In genomic region chr20:50953821-50954220, GRCh38 we compare ENCODE assay signal across 31 cellular contexts.
"Had no signal": no experiment of that assay in that cellular context is flagged by ENCODE, and none has a peak within 500 bp of the region (broad histone marks: within the 10 kb centered on the region; RNA-seq: fewer than 3 reads in every experiment).

No MANE protein-coding gene starts in this region.

- H3K4me3 Mint-ChIP-seq: activated CD4-positive, alpha-beta T cell treated with anti-CD3 and anti-CD28 coated beads, Interleukin-2, amount 10 ng/mL, durations not matched to agents 7 days and 5 days; activated CD8-positive, alpha-beta T cell treated with anti-CD3 and anti-CD28 coated beads for 36 hours; activated naive CD4-positive, alpha-beta T cell treated with anti-CD3 and anti-CD28 coated beads for 36 hours; activated naive CD8-positive, alpha-beta T cell treated with anti-CD3 and anti-CD28 coated beads for 36 hours; activated T-helper 1 cell treated with anti-CD3 and anti-CD28 coated beads, Interleukin-12 subunit alpha, Interleukin-12 subunit beta, Interleukin-2, Interleukin-4 antibody, amounts not matched to agents 30 ng/mL and 10 ng/mL and 1 ng/mL, durations not matched to agents 14 hours and 24 hours and 36 hours; endodermal cell; mesothelial cell of epicardium; stimulated activated memory B cell treated with anti-CD40 and anti-IgM and Interleukin-4, amounts not matched to agents 10 μg/mL and 1 μg/mL and 100 μg/mL, for 72 hours; stimulated activated naive CD8-positive, alpha-beta T cell treated with anti-CD3 and anti-CD28 coated beads, Interleukin-15, amount 100 ng/mL, for 72 hours; T-helper 1 cell treated with Interleukin-12 subunit alpha and Interleukin-12 subunit beta and Interleukin-4 antibody, amounts not matched to agents 30 μg/mL and 1 μg/mL, for 36 hours had no signal

- H3K27me3 ChIP-seq: adrenal gland, esophagus squamous epithelium, pancreas, upper lobe of left lung, vagina had no signal

- H3K9me3 Mint-ChIP-seq: activated CD4-positive, alpha-beta T cell treated with anti-CD3 and anti-CD28 coated beads, Interleukin-2, amount 10 ng/mL, durations not matched to agents 7 days and 5 days; activated CD8-positive, alpha-beta T cell treated with anti-CD3 and anti-CD28 coated beads for 36 hours; activated naive CD4-positive, alpha-beta T cell treated with anti-CD3 and anti-CD28 coated beads for 36 hours; activated naive CD8-positive, alpha-beta T cell treated with anti-CD3 and anti-CD28 coated beads for 36 hours; activated T-helper 1 cell treated with anti-CD3 and anti-CD28 coated beads, Interleukin-12 subunit alpha, Interleukin-12 subunit beta, Interleukin-2, Interleukin-4 antibody, amounts not matched to agents 30 ng/mL and 10 ng/mL and 1 ng/mL, durations not matched to agents 14 hours and 24 hours and 36 hours; brain; endodermal cell; mesothelial cell of epicardium; naive B cell; stimulated activated memory B cell treated with anti-CD40 and anti-IgM and Interleukin-4, amounts not matched to agents 10 μg/mL and 1 μg/mL and 100 μg/mL, for 72 hours; stimulated activated naive CD8-positive, alpha-beta T cell treated with anti-CD3 and anti-CD28 coated beads, Interleukin-15, amount 100 ng/mL, for 72 hours; T-helper 1 cell treated with Interleukin-12 subunit alpha and Interleukin-12 subunit beta and Interleukin-4 antibody, amounts not matched to agents 30 μg/mL and 1 μg/mL, for 36 hours had no signal

- H3K27me3 Mint-ChIP-seq: activated CD4-positive, alpha-beta T cell treated with anti-CD3 and anti-CD28 coated beads, Interleukin-2, amount 10 ng/mL, durations not matched to agents 7 days and 5 days; activated CD8-positive, alpha-beta T cell treated with anti-CD3 and anti-CD28 coated beads for 36 hours; activated naive CD8-positive, alpha-beta T cell treated with anti-CD3 and anti-CD28 coated beads for 36 hours; naive B cell; stimulated activated memory B cell treated with anti-CD40 and anti-IgM and Interleukin-4, amounts not matched to agents 10 μg/mL and 1 μg/mL and 100 μg/mL, for 72 hours; stimulated activated naive CD8-positive, alpha-beta T cell treated with anti-CD3 and anti-CD28 coated beads, Interleukin-15, amount 100 ng/mL, for 72 hours had no signal

- ATAC-seq: activated CD8-positive, alpha-beta T cell treated with anti-CD3 and anti-CD28 coated beads for 36 hours; left colon; pancreas; sciatic nerve; stimulated activated memory B cell treated with anti-CD40 and anti-IgM and Interleukin-4, amounts not matched to agents 10 μg/mL and 1 μg/mL and 100 μg/mL, for 72 hours; stimulated activated naive CD8-positive, alpha-beta T cell treated with anti-CD3 and anti-CD28 coated beads, Interleukin-15, amount 100 ng/mL, for 72 hours had no signal

- H3K4me3 ChIP-seq: adrenal gland, esophagus squamous epithelium, pancreas, prostate gland, skin epidermis, upper lobe of left lung, vagina had no signal

- DNase-seq: activated CD4-positive, alpha-beta T cell treated with anti-CD3 and anti-CD28 coated beads, Interleukin-2, amount 10 ng/mL, durations not matched to agents 7 days and 5 days; activated CD4-positive, CD25-positive, alpha-beta regulatory T cell treated with anti-CD3 and anti-CD28 coated beads, Interleukin-2, amount 50 U/mL, for 72 hours; activated CD8-positive, alpha-beta T cell treated with anti-CD3 and anti-CD28 coated beads for 36 hours; activated effector memory CD4-positive, alpha-beta T cell treated with anti-CD3 and anti-CD28 coated beads, Interleukin-2, amount 50 U/mL, for 16 hours; activated naive CD4-positive, alpha-beta T cell treated with anti-CD3 and anti-CD28 coated beads for 36 hours; activated naive CD8-positive, alpha-beta T cell treated with anti-CD3 and anti-CD28 coated beads for 36 hours; adrenal gland; aorta; endodermal cell; esophagus squamous epithelium; islet precursor cell; left colon; naive B cell; pancreas; retina; stimulated activated CD4-positive, alpha-beta T cell treated with anti-CD3 and anti-CD28 coated beads, Interleukin-4, amount 100 ng/mL, for 24 hours; stimulated activated naive CD8-positive, alpha-beta T cell treated with anti-CD3 and anti-CD28 coated beads, Interleukin-15, amount 100 ng/mL, for 72 hours; substantia nigra; SW 1271; T-helper 9 cell; upper lobe of left lung had no signal

- H3K4me1 ChIP-seq: prostate gland had no signal

- H3K27ac ChIP-seq: esophagus squamous epithelium, pancreas, prostate gland, skin epidermis, upper lobe of left lung, vagina, VCaP had no signal

- H3K27ac Mint-ChIP-seq: activated CD4-positive, alpha-beta T cell treated with anti-CD3 and anti-CD28 coated beads, Interleukin-2, amount 10 ng/mL, durations not matched to agents 7 days and 5 days; activated naive CD4-positive, alpha-beta T cell treated with anti-CD3 and anti-CD28 coated beads for 36 hours; activated T-helper 1 cell treated with anti-CD3 and anti-CD28 coated beads, Interleukin-12 subunit alpha, Interleukin-12 subunit beta, Interleukin-2, Interleukin-4 antibody, amounts not matched to agents 30 ng/mL and 10 ng/mL and 1 ng/mL, durations not matched to agents 14 hours and 24 hours and 36 hours; brain; endodermal cell; mesothelial cell of epicardium; stimulated activated memory B cell treated with anti-CD40 and anti-IgM and Interleukin-4, amounts not matched to agents 10 μg/mL and 1 μg/mL and 100 μg/mL, for 72 hours; stimulated activated naive CD8-positive, alpha-beta T cell treated with anti-CD3 and anti-CD28 coated beads, Interleukin-15, amount 100 ng/mL, for 72 hours; T-helper 1 cell treated with Interleukin-12 subunit alpha and Interleukin-12 subunit beta and Interleukin-4 antibody, amounts not matched to agents 30 μg/mL and 1 μg/mL, for 36 hours had no signal

- H3K9me3 ChIP-seq: adrenal gland, esophagus squamous epithelium, pancreas, prostate gland, upper lobe of left lung, vagina had no signal
